In genomic region chr10:106082865-106083264, GRCh38 we compare ENCODE assay signal across 21 cellular contexts.
A peak's percentile ranks its signal among the peaks of the same experiment; 100 is the strongest.
DNase-seq lines count a peak whose midpoint lies in the region; ATAC-seq and TF ChIP-seq lines count a peak whose summit lies in the region.
"Had no signal": no experiment of that assay in that cellular context is flagged by ENCODE, and none has a peak within 500 bp of the region (broad histone marks: within the 10 kb centered on the region; RNA-seq: fewer than 3 reads in every experiment).

No MANE protein-coding gene starts in this region.

- POLR2A ChIA-PET in CD4-positive, alpha-beta T cell (lab: Charles Lee), result no interaction called here

- H3K27me3 Mint-ChIP-seq in CD4-positive, alpha-beta T cell, result no peaks in the 10 kb centered on the region
- no peaks in the 10 kb centered on the region for H3K27me3 Mint-ChIP-seq in activated naive CD4-positive, alpha-beta T cell treated with anti-CD3 and anti-CD28 coated beads for 36 hours (ENCODE audit: low read depth)

- no peak overlapping the region for H3K27ac ChIP-seq in RWPE2 (ENCODE audit: poor library complexity, severe bottlenecking)
- no peak overlapping the region for H3K27ac ChIP-seq in CD4-positive, alpha-beta T cell (ENCODE audit: low read depth, low read length)

- TF ChIP-seq CTCF in RWPE2 (IDR thresholded peaks at IDR 0.05; ENCODE audit: poor library complexity, severe bottlenecking), result no peak
- no peak for TF ChIP-seq CTCF in CD4-positive, alpha-beta T cell (IDR thresholded peaks at IDR 0.05)

- H3K4me1 Mint-ChIP-seq in CD4-positive, alpha-beta T cell (ENCODE audit: low read depth), result no peaks in the 10 kb centered on the region
- no peaks in the 10 kb centered on the region for H3K4me1 Mint-ChIP-seq in activated naive CD4-positive, alpha-beta T cell treated with anti-CD3 and anti-CD28 coated beads for 36 hours (ENCODE audit: low read depth)
- H3K4me1 Mint-ChIP-seq: CD14-positive monocyte had no signal

- no peaks in the 10 kb centered on the region for H3K36me3 Mint-ChIP-seq in CD4-positive, alpha-beta T cell (ENCODE audit: low read depth)
- no peaks in the 10 kb centered on the region for H3K36me3 Mint-ChIP-seq in activated naive CD4-positive, alpha-beta T cell treated with anti-CD3 and anti-CD28 coated beads for 36 hours (ENCODE audit: low read depth)
- H3K36me3 Mint-ChIP-seq: CD14-positive monocyte had no signal

- no peak overlapping the region for H3K27ac Mint-ChIP-seq in CD4-positive, alpha-beta T cell
- H3K27ac Mint-ChIP-seq in activated naive CD4-positive, alpha-beta T cell treated with anti-CD3 and anti-CD28 coated beads for 36 hours, result no peak overlapping the region
- H3K27ac Mint-ChIP-seq: CD14-positive monocyte had no signal

- H3K9me3 Mint-ChIP-seq in CD4-positive, alpha-beta T cell, result no peaks in the 10 kb centered on the region
- peaks cover 3% of the 10 kb centered on the region for H3K9me3 Mint-ChIP-seq in activated naive CD4-positive, alpha-beta T cell treated with anti-CD3 and anti-CD28 coated beads for 36 hours

- intact Hi-C loops in CD4-positive, alpha-beta T cell (cut with DNase I, micrococcal nuclease), result no loop called here
- intact Hi-C loops in activated naive CD4-positive, alpha-beta T cell treated with anti-CD3 and anti-CD28 coated beads for 36 hours (cut with micrococcal nuclease), result no loop called here

- H3K4me1 ChIP-seq in RWPE2 (ENCODE audit: insufficient read depth, poor library complexity, severe bottlenecking), result no peaks in the 10 kb centered on the region
- H3K4me1 ChIP-seq: HAP-1 had no signal

- no peaks in the 10 kb centered on the region for H3K36me3 ChIP-seq in RWPE2 (ENCODE audit: low read depth)
- H3K36me3 ChIP-seq: HAP-1 had no signal

- H3K4me3 Mint-ChIP-seq in CD4-positive, alpha-beta T cell, result no peak overlapping the region
- H3K4me3 Mint-ChIP-seq in activated naive CD4-positive, alpha-beta T cell treated with anti-CD3 and anti-CD28 coated beads for 36 hours, result no peak overlapping the region
- H3K4me3 Mint-ChIP-seq: CD14-positive monocyte had no signal

- no peaks in the 10 kb centered on the region for H3K9me3 ChIP-seq in RWPE2 (ENCODE audit: severe bottlenecking)
- H3K9me3 ChIP-seq in CD4-positive, alpha-beta T cell (ENCODE audit: control insufficient read depth, low read length), result no peaks in the 10 kb centered on the region
- H3K9me3 ChIP-seq: HAP-1, SK-N-SH had no signal

- H3K27me3 ChIP-seq in RWPE2 (ENCODE audit: insufficient read depth, poor library complexity, severe bottlenecking), result no peaks in the 10 kb centered on the region
- H3K27me3 ChIP-seq in CD4-positive, alpha-beta T cell (ENCODE audit: control insufficient read depth, insufficient read depth, low read length), result no peaks in the 10 kb centered on the region

- peak; percentile 2 for DNase-seq in EL
- DNase-seq in RWPE2 (ENCODE audit: low spot score), result no peak
- peak; percentile 19 for DNase-seq in fibroblast of peridontal ligament (ENCODE audit: extremely low read depth)
- peak; percentile 44 for DNase-seq in putamen (ENCODE audit: low spot score)
- no peak for DNase-seq in CD4-positive, alpha-beta T cell
- DNase-seq in activated naive CD4-positive, alpha-beta T cell treated with anti-CD3 and anti-CD28 coated beads for 36 hours, result no peak
- DNase-seq: ACHN; DND-41; GDM1; NCI-H1105; NCI-H1694; NCI-H2081 treated with DMSO at 0.1 percent for 48 hours; NCI-H510A; NCI-H748 treated with DMSO at 0.1 percent for 48 hours; NK-92 treated with Interleukin-12 subunit alpha and Interleukin-12 subunit beta, amount 100 ng/mL, for 24 hours; SHP77 treated with DMSO at 0.1 percent for 48 hours; SK-N-SH had no signal

- H3K4me3 ChIP-seq in RWPE2 (ENCODE audit: severe bottlenecking), result no peak overlapping the region
- H3K4me3 ChIP-seq: HAP-1 had no signal

- CTCF ChIA-PET in CD4-positive, alpha-beta T cell (lab: Charles Lee), result interaction anchor here (0.6 to 0.8 kb wide), 2 partner anchors 55 to 143 kb away, joined by 3 read pairs; no protein-coding TSS in a partner anchor
- CTCF ChIA-PET in activated naive CD4-positive, alpha-beta T cell treated with anti-CD3 and anti-CD28 coated beads for 36 hours (lab: Charles Lee), result no interaction called here

- ATAC-seq in RWPE2 (ENCODE audit: low read depth) (peak; percentile 57; the same call in 2 of the 3 replicates), GM21367 (IDR thresholded peaks at IDR 0.05; ENCODE audit: unreplicated experiment) (no peak), HG03457 (IDR thresholded peaks at IDR 0.05; ENCODE audit: unreplicated experiment) (no peak)
- ATAC-seq in CD4-positive, alpha-beta T cell (ENCODE audit: poor library complexity), result no peak

Comparison
In these comparisons a context has a peak if more than half of its experiments do, and no peak if none do; other contexts are left out.
1. DNase-seq: peak in EL (single experiment), fibroblast of peridontal ligament (single experiment) and putamen (single experiment); none in RWPE2 (single experiment), CD4-positive, alpha-beta T cell (0 of 10) and activated naive CD4-positive, alpha-beta T cell treated with anti-CD3 and anti-CD28 coated beads for 36 hours (single experiment).